ENCODE assay signal across 1 cellular context in the genomic region with DNA sequence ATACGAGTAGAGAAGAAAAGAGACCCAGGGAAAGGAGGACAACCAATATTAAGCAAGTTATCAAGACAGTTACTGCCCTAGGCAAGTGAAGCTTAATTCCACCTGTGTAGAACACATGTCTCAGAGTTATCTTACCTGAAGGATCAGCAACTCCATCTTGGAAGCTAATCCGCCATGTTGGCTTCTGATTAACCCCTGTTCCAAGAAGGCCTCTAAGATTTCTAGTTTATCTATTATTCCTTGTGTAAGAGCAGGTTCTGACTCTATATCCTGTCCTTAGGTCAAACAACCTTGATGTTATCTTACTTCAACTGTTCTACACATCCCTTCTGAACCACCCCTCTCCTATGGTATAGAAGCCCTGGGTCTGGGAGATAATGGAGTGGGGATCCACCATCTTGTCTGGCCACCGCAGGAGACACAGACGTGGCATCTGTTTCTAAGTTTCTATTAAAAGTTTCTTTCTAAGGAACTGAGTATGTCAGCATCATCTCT.
TF ChIP-seq lines count a peak whose summit lies in the region.

No MANE protein-coding gene starts in this region.

TF ChIP-seq in K562, 482 proteins besides CTCF, POLR2A, EP300 and RAD21 (continued from another document and continues in another):
- TF ChIP-seq, protein P1, sequence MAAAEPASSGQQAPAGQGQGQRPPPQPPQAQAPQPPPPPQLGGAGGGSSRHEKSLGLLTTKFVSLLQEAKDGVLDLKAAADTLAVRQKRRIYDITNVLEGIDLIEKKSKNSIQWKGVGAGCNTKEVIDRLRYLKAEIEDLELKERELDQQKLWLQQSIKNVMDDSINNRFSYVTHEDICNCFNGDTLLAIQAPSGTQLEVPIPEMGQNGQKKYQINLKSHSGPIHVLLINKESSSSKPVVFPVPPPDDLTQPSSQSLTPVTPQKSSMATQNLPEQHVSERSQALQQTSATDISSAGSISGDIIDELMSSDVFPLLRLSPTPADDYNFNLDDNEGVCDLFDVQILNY (CRISPR knock-in tag; IDR thresholded peaks at IDR 0.05) = no peak
- peak; percentile 49; the same call in 1 of the 2 replicates for TF ChIP-seq PHB2 (IDR thresholded peaks at IDR 0.05; ENCODE audit: low read depth)
- no peak for TF ChIP-seq TCF7 (IDR thresholded peaks at IDR 0.05; ENCODE audit: borderline replicate concordance)
- TF ChIP-seq TAF9B (IDR thresholded peaks at IDR 0.05; ENCODE audit: partially characterized antibody) = peak; percentile 43
- peak; percentile 49; the same call in 1 of the 2 replicates for TF ChIP-seq CTBP1 (IDR thresholded peaks at IDR 0.05; ENCODE audit: borderline replicate concordance)
- TF ChIP-seq MECOM (CRISPR knock-in tag; IDR thresholded peaks at IDR 0.05) = 0 out of 2 replicates have a peak, but pooled peaks have one; percentile 9
- TF ChIP-seq ZNF780A (CRISPR knock-in tag; IDR thresholded peaks at IDR 0.05) = no peak
- TF ChIP-seq ZNF407 (IDR thresholded peaks at IDR 0.05; ENCODE audit: low read depth) = no peak
- TF ChIP-seq MAX (CRISPR knock-in tag; IDR thresholded peaks at IDR 0.05) = no peak
- peak; percentile 84 for TF ChIP-seq KLF16 (IDR thresholded peaks at IDR 0.05)
- peak; percentile 42; the same call in 1 of the 2 replicates for TF ChIP-seq TAF7 (tag; IDR thresholded peaks at IDR 0.05)
- no peak for TF ChIP-seq EZH2 (IDR thresholded peaks at IDR 0.05; ENCODE audit: borderline replicate concordance, low read depth, low read length)
- TF ChIP-seq, protein P2, sequence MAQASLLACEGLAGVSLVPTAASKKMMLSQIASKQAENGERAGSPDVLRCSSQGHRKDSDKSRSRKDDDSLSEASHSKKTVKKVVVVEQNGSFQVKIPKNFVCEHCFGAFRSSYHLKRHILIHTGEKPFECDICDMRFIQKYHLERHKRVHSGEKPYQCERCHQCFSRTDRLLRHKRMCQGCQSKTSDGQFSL (CRISPR knock-in tag; IDR thresholded peaks at IDR 0.05) = no peak
- TF ChIP-seq, protein P2 (tag; IDR thresholded peaks at IDR 0.05) = peak in 1 of 2 experiments; percentile 84; a peak in 2 of 4 replicates
- TF ChIP-seq PYGO2 (tag; IDR thresholded peaks at IDR 0.05) = peak; percentile 78
- TF ChIP-seq ZNF12 (CRISPR knock-in tag; IDR thresholded peaks at IDR 0.05) = no peak
- peak; percentile 90 for TF ChIP-seq TAL1 (IDR thresholded peaks at IDR 0.05)
- peak; percentile 41; the same call in 1 of the 2 replicates for TF ChIP-seq ZNF584 (CRISPR knock-in tag; IDR thresholded peaks at IDR 0.05; ENCODE audit: low read depth)
- TF ChIP-seq MYC (IDR thresholded peaks at IDR 0.05; ENCODE audit: low read depth, low read length) = peak; percentile 84
- no peak for TF ChIP-seq MYC (CRISPR knock-in tag; IDR thresholded peaks at IDR 0.05; ENCODE audit: borderline replicate concordance, low read depth)
- TF ChIP-seq KDM5B (IDR thresholded peaks at IDR 0.05; ENCODE audit: insufficient replicate concordance, low read depth, low read length) = no peak
- TF ChIP-seq CC2D1A (IDR thresholded peaks at IDR 0.05) = peak; percentile 78; the same call in 1 of the 2 replicates
- no peak for TF ChIP-seq NR3C1 (CRISPR knock-in tag; IDR thresholded peaks at IDR 0.05)
- TF ChIP-seq ATF1 (CRISPR knock-in tag; IDR thresholded peaks at IDR 0.05) = no peak
- TF ChIP-seq ATF1 (tag; IDR thresholded peaks at IDR 0.05) = no peak; the same call in 1 of the 2 replicates
- peak; percentile 63; the same call in 1 of the 2 replicates for TF ChIP-seq GATA2 (CRISPR knock-in tag; IDR thresholded peaks at IDR 0.05)
- peak; percentile 70 for TF ChIP-seq CXXC5 (CRISPR knock-in tag; IDR thresholded peaks at IDR 0.05)
- TF ChIP-seq NFE2L1 (tag; IDR thresholded peaks at IDR 0.05; ENCODE audit: borderline replicate concordance, low read depth) = 0 out of 2 replicates have a peak, but pooled peaks have one; percentile 14
- TF ChIP-seq HNRNPL (IDR thresholded peaks at IDR 0.05; ENCODE audit: low read depth, low read length) = no peak
- TF ChIP-seq DPF2 (IDR thresholded peaks at IDR 0.05) = peak; percentile 87
- TF ChIP-seq IRF2 (CRISPR knock-in tag; IDR thresholded peaks at IDR 0.05) = no peak
- TF ChIP-seq PTBP1 (IDR thresholded peaks at IDR 0.05; ENCODE audit: low read depth, low read length) = no peak
- TF ChIP-seq FOXA3 (CRISPR knock-in tag; conservative IDR thresholded peaks at IDR 0.05 in 1 of 2, IDR thresholded peaks at IDR 0.05 in 1 of 2) = 0 out of 4 replicates have a peak, but pooled peaks of 1 of the 2 experiments have one; percentile 11
- TF ChIP-seq ZBTB1 (CRISPR knock-in tag; IDR thresholded peaks at IDR 0.05; ENCODE audit: borderline replicate concordance, low read depth) = no peak
- no peak for TF ChIP-seq ARHGAP35 (IDR thresholded peaks at IDR 0.05; ENCODE audit: partially characterized antibody)
- TF ChIP-seq ZBTB12 (CRISPR knock-in tag; IDR thresholded peaks at IDR 0.05) = no peak
- TF ChIP-seq DNMT1 (IDR thresholded peaks at IDR 0.05) = no peak
- peak; percentile 82 for TF ChIP-seq HDAC8 (tag; IDR thresholded peaks at IDR 0.05)
- peak; percentile 94 for TF ChIP-seq ARID1B (IDR thresholded peaks at IDR 0.05)
- TF ChIP-seq ZNF165 (CRISPR knock-in tag; IDR thresholded peaks at IDR 0.05; ENCODE audit: borderline replicate concordance) = no peak
- TF ChIP-seq, protein P3, sequence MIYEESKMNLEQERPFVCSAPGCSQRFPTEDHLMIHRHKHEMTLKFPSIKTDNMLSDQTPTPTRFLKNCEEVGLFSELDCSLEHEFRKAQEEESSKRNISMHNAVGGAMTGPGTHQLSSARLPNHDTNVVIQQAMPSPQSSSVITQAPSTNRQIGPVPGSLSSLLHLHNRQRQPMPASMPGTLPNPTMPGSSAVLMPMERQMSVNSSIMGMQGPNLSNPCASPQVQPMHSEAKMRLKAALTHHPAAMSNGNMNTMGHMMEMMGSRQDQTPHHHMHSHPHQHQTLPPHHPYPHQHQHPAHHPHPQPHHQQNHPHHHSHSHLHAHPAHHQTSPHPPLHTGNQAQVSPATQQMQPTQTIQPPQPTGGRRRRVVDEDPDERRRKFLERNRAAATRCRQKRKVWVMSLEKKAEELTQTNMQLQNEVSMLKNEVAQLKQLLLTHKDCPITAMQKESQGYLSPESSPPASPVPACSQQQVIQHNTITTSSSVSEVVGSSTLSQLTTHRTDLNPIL (CRISPR knock-in tag; IDR thresholded peaks at IDR 0.05) = no peak
- TF ChIP-seq, protein P4, sequence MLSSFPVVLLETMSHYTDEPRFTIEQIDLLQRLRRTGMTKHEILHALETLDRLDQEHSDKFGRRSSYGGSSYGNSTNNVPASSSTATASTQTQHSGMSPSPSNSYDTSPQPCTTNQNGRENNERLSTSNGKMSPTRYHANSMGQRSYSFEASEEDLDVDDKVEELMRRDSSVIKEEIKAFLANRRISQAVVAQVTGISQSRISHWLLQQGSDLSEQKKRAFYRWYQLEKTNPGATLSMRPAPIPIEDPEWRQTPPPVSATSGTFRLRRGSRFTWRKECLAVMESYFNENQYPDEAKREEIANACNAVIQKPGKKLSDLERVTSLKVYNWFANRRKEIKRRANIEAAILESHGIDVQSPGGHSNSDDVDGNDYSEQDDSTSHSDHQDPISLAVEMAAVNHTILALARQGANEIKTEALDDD (IDR thresholded peaks at IDR 0.05) = peak; percentile 68; the same call in 1 of the 2 replicates
- no peak for TF ChIP-seq ZNF561 (CRISPR knock-in tag; conservative IDR thresholded peaks at IDR 0.05)
- 0 out of 2 replicates have a peak, but pooled peaks have one; percentile 56 for TF ChIP-seq GTF2E2 (tag; IDR thresholded peaks at IDR 0.05)
- TF ChIP-seq HINFP (tag; conservative IDR thresholded peaks at IDR 0.05; ENCODE audit: low read depth) = peak; percentile 76
- TF ChIP-seq, protein P5, sequence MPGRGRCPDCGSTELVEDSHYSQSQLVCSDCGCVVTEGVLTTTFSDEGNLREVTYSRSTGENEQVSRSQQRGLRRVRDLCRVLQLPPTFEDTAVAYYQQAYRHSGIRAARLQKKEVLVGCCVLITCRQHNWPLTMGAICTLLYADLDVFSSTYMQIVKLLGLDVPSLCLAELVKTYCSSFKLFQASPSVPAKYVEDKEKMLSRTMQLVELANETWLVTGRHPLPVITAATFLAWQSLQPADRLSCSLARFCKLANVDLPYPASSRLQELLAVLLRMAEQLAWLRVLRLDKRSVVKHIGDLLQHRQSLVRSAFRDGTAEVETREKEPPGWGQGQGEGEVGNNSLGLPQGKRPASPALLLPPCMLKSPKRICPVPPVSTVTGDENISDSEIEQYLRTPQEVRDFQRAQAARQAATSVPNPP (IDR thresholded peaks at IDR 0.05; ENCODE audit: borderline replicate concordance, insufficient read depth, insufficient read length) = no peak
- TF ChIP-seq ZNF184 (CRISPR knock-in tag; IDR thresholded peaks at IDR 0.05) = no peak
- TF ChIP-seq NFIC (IDR thresholded peaks at IDR 0.05) = peak; percentile 54
- TF ChIP-seq SAP30 (IDR thresholded peaks at IDR 0.05; ENCODE audit: borderline replicate concordance, insufficient read depth, low read depth, low read length, poor library complexity, severe bottlenecking) = no peak
- no peak for TF ChIP-seq SMARCA5 (IDR thresholded peaks at IDR 0.05)
- TF ChIP-seq JUN (IDR thresholded peaks at IDR 0.05; ENCODE audit: borderline replicate concordance, low read depth, low read length) = no peak
- no peak for TF ChIP-seq JUN (CRISPR knock-in tag; IDR thresholded peaks at IDR 0.05; ENCODE audit: borderline replicate concordance)
